Comparison of ENCODE assay signal across 1 cellular context in genomic region chr2:45993476-45993991, GRCh38.
TF ChIP-seq lines count a peak whose summit lies in the region.

No MANE protein-coding gene starts in this region.

TF ChIP-seq in K562, 482 proteins besides CTCF, POLR2A, EP300 and RAD21 (continued from another document):
- no peak for TF ChIP-seq ZNF318 (IDR thresholded peaks at IDR 0.05; ENCODE audit: borderline replicate concordance in 1 of 2, low read depth in 1 of 2)
- TF ChIP-seq ZNF224 (CRISPR knock-in tag; IDR thresholded peaks at IDR 0.05), result no peak
- TF ChIP-seq ESRRB (CRISPR knock-in tag; IDR thresholded peaks at IDR 0.05; ENCODE audit: borderline replicate concordance), result no peak
